ENCODE assay signal across 13 cellular contexts in the genomic region with DNA sequence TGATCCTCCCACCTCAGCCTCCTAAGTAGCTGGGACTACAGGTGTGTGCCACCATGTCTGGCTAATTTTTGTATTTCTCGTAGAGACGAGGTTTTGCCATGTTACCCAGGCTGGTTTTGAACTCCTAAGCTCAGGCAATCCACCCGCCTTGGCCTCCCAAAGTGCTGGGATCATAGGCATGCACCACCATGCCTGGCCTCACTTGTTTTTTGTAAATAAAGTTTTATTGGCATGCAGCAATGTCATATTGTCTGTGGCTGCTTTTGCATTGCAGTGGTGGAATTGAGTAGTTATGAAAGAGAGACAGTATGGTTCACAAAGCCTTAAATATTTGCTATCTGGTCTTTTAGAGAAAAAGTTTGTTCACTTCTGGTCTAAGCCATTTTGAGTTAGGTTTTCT.
A peak's percentile ranks its signal among the peaks of the same experiment; 100 is the strongest.
DNase-seq lines count a peak whose midpoint lies in the region; ATAC-seq and TF ChIP-seq lines count a peak whose summit lies in the region.
"Had no signal": no experiment of that assay in that cellular context is flagged by ENCODE, and none has a peak within 500 bp of the region (broad histone marks: within the 10 kb centered on the region; RNA-seq: fewer than 3 reads in every experiment).

No MANE protein-coding gene starts in this region.

- peaks cover 40% of the 10 kb centered on the region for H3K4me1 ChIP-seq in GM23248 (ENCODE audit: insufficient read depth)

- DNase-seq in activated naive CD8-positive, alpha-beta T cell treated with anti-CD3 and anti-CD28 coated beads for 36 hours = no peak
- no peak for DNase-seq in activated naive CD8-positive, alpha-beta T cell treated with anti-CD3 and anti-CD28 coated beads, Interleukin-2, amount 50 U/mL, for 24 hours
- DNase-seq in HL-60 (ENCODE audit: low read depth in 1 of 2, low spot score in 1 of 2) = no peak
- no peak for DNase-seq in T-helper 17 cell
- no peak for DNase-seq in osteocyte (ENCODE audit: extremely low spot score, unreplicated experiment)
- no peak for DNase-seq in GM23248
- DNase-seq in SHP77 (lab: John Stamatoyannopoulos, UW) = no peak
- DNase-seq: BE2C, C1 segment of cervical spinal cord, DMS 273 treated with DMSO at 0.1 percent for 48 hours had no signal

- no peaks in the 10 kb centered on the region for H3K9me3 Mint-ChIP-seq in activated naive CD8-positive, alpha-beta T cell treated with anti-CD3 and anti-CD28 coated beads for 36 hours
- H3K9me3 Mint-ChIP-seq in activated naive CD8-positive, alpha-beta T cell treated with anti-CD3 and anti-CD28 coated beads, Interleukin-2, amount 50 U/mL, for 24 hours = no peaks in the 10 kb centered on the region
- H3K9me3 Mint-ChIP-seq in osteocyte (ENCODE audit: unreplicated experiment) = no peaks in the 10 kb centered on the region
- H3K9me3 Mint-ChIP-seq: CD4-positive, CD25-positive, alpha-beta regulatory T cell; CD8-positive, alpha-beta memory T cell; GM23338 had no signal

- no peaks in the 10 kb centered on the region for H3K9me2 ChIP-seq in GM23248 (ENCODE audit: insufficient read depth)

- peaks cover 61% of the 10 kb centered on the region for H3K4me1 Mint-ChIP-seq in activated naive CD8-positive, alpha-beta T cell treated with anti-CD3 and anti-CD28 coated beads for 36 hours
- H3K4me1 Mint-ChIP-seq in activated naive CD8-positive, alpha-beta T cell treated with anti-CD3 and anti-CD28 coated beads, Interleukin-2, amount 50 U/mL, for 24 hours = peaks cover 83% of the 10 kb centered on the region
- peaks cover 41% of the 10 kb centered on the region for H3K4me1 Mint-ChIP-seq in T-helper 17 cell
- H3K4me1 Mint-ChIP-seq in osteocyte (ENCODE audit: unreplicated experiment) = peaks cover 45% of the 10 kb centered on the region

- H3K9ac ChIP-seq in GM23248 = no peak overlapping the region

- H3K36me3 ChIP-seq in GM23248 (ENCODE audit: low read depth) = no peaks in the 10 kb centered on the region
- H3K36me3 ChIP-seq: BE2C had no signal

- peak overlapping the region; percentile 31 for H3K27ac Mint-ChIP-seq in activated naive CD8-positive, alpha-beta T cell treated with anti-CD3 and anti-CD28 coated beads for 36 hours
- H3K27ac Mint-ChIP-seq in activated naive CD8-positive, alpha-beta T cell treated with anti-CD3 and anti-CD28 coated beads, Interleukin-2, amount 50 U/mL, for 24 hours = no peak overlapping the region
- H3K27ac Mint-ChIP-seq in T-helper 17 cell (peak overlapping the region; percentile 60), osteocyte (ENCODE audit: unreplicated experiment) (peak overlapping the region; percentile 48)
- H3K27ac Mint-ChIP-seq: GM23338 had no signal

- no peaks in the 10 kb centered on the region for H4K20me1 ChIP-seq in GM23248 (ENCODE audit: insufficient read depth)

- H3K9me3 ChIP-seq in T-helper 17 cell (ENCODE audit: control insufficient read depth, low read length, poor library complexity, severe bottlenecking) = no peaks in the 10 kb centered on the region
- no peaks in the 10 kb centered on the region for H3K9me3 ChIP-seq in GM23248 (ENCODE audit: low read depth)
- H3K9me3 ChIP-seq: BE2C had no signal

- no peak overlapping the region for H2AFZ ChIP-seq in GM23248
- H2AFZ ChIP-seq: GM23338 had no signal

- H3K36me3 Mint-ChIP-seq in activated naive CD8-positive, alpha-beta T cell treated with anti-CD3 and anti-CD28 coated beads for 36 hours = peaks cover 33% of the 10 kb centered on the region
- peaks cover 18% of the 10 kb centered on the region for H3K36me3 Mint-ChIP-seq in activated naive CD8-positive, alpha-beta T cell treated with anti-CD3 and anti-CD28 coated beads, Interleukin-2, amount 50 U/mL, for 24 hours (ENCODE audit: low read depth)
- H3K36me3 Mint-ChIP-seq in T-helper 17 cell (ENCODE audit: low read depth) (peaks cover 2% of the 10 kb centered on the region), osteocyte (ENCODE audit: unreplicated experiment) (peaks cover 2% of the 10 kb centered on the region)

- no peaks in the 10 kb centered on the region for H3K27me3 Mint-ChIP-seq in activated naive CD8-positive, alpha-beta T cell treated with anti-CD3 and anti-CD28 coated beads for 36 hours
- H3K27me3 Mint-ChIP-seq in activated naive CD8-positive, alpha-beta T cell treated with anti-CD3 and anti-CD28 coated beads, Interleukin-2, amount 50 U/mL, for 24 hours = no peaks in the 10 kb centered on the region
- H3K27me3 Mint-ChIP-seq in T-helper 17 cell = no peaks in the 10 kb centered on the region
- no peaks in the 10 kb centered on the region for H3K27me3 Mint-ChIP-seq in osteocyte (ENCODE audit: unreplicated experiment)
- H3K27me3 Mint-ChIP-seq: CD4-positive, CD25-positive, alpha-beta regulatory T cell; CD8-positive, alpha-beta memory T cell had no signal

- 95% methylated on average over 3 of the region's 3 CpGs for whole genome bisulfite sequencing in GM23248 (ENCODE audit: low coverage in 1 of 2, low lambda C conversion rate in 2 of 2, missing lambda C conversion rate in 2 of 2), 2 experiments

- in situ Hi-C loops in GM23248 (cut with MboI) = no loop called here

- no peaks in the 10 kb centered on the region for H3K27me3 ChIP-seq in HL-60 (ENCODE audit: insufficient read depth, poor library complexity, severe bottlenecking)
- H3K27me3 ChIP-seq in GM23248 (replicated peaks; ENCODE audit: insufficient read depth) = no peaks in the 10 kb centered on the region
- H3K27me3 ChIP-seq: BE2C had no signal

- peak overlapping the region; percentile 58 for H3K27ac ChIP-seq in HL-60 (replicated peaks)
- no peak overlapping the region for H3K27ac ChIP-seq in GM23248

- no peak for TF ChIP-seq CTCF in HL-60 (IDR thresholded peaks at IDR 0.05; ENCODE audit: insufficient read depth, low read length)
- TF ChIP-seq CTCF in osteocyte (IDR thresholded peaks at IDR 0.05) = no peak

- H3K4me3 Mint-ChIP-seq in activated naive CD8-positive, alpha-beta T cell treated with anti-CD3 and anti-CD28 coated beads for 36 hours = no peak overlapping the region
- H3K4me3 Mint-ChIP-seq in activated naive CD8-positive, alpha-beta T cell treated with anti-CD3 and anti-CD28 coated beads, Interleukin-2, amount 50 U/mL, for 24 hours = no peak overlapping the region
- no peak overlapping the region for H3K4me3 Mint-ChIP-seq in T-helper 17 cell
- H3K4me3 Mint-ChIP-seq in osteocyte (ENCODE audit: unreplicated experiment) = no peak overlapping the region
- H3K4me3 Mint-ChIP-seq: CD4-positive, CD25-positive, alpha-beta regulatory T cell; CD8-positive, alpha-beta memory T cell; GM23338 had no signal

- peaks cover 97% of the 10 kb centered on the region for H3K79me2 ChIP-seq in GM23248 (ENCODE audit: insufficient read depth)

- peaks cover 47% of the 10 kb centered on the region for H3F3A ChIP-seq in GM23248 (ENCODE audit: insufficient read depth)

- H3K4me3 ChIP-seq in HL-60 (replicated peaks; ENCODE audit: insufficient read depth, low read length) (no peak overlapping the region), GM23248 (no peak overlapping the region)
- H3K4me3 ChIP-seq: GM23338 had no signal

- no peak for ATAC-seq in activated naive CD8-positive, alpha-beta T cell treated with anti-CD3 and anti-CD28 coated beads, Interleukin-2, amount 50 U/mL, for 24 hours
- ATAC-seq in T-helper 17 cell = no peak

- no peak overlapping the region for H3K4me2 ChIP-seq in GM23248 (ENCODE audit: unreplicated experiment)
- H3K4me2 ChIP-seq: GM23338 had no signal
